In the genomic region with DNA sequence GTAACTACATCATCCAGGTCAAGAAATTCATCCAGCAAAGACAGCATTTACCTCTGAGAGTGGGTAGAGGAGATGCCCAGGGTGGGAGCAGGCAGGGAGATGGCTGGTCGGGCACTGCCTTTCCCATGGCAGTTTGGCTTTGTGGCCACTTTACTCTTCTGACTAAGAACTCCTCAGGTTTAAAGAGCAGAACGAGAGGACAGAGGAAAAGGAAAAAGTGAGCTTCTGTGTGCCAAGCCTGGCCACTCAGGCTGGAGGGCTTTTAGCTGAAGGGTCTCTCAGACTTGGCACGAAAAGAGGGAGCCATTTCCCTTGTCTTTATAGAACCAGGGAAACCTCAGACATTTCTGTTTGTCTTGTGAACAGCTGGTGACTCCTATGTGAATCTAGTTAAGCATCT, we compare ENCODE assay signal across 24 cellular contexts.
"Had no signal": no experiment of that assay in that cellular context is flagged by ENCODE, and none has a peak within 500 bp of the region (broad histone marks: within the 10 kb centered on the region; RNA-seq: fewer than 3 reads in every experiment).

No MANE protein-coding gene starts in this region.

- H3K36me3 Mint-ChIP-seq: activated naive CD4-positive, alpha-beta T cell treated with anti-CD3 and anti-CD28 coated beads, Interleukin-2, amount 50 U/mL, for 72 hours; brain; immature natural killer cell; natural killer cell treated with Interleukin-12 subunit alpha and Interleukin-12 subunit beta and Interleukin-15 and Interleukin-18, amount 100 ng/mL, for 72 hours had no signal

- H3K27ac ChIP-seq: foreskin keratinocyte, left ventricle myocardium inferior, neutrophil, ovary, prostate gland, tibial artery had no signal

- H3K4me3 Mint-ChIP-seq: activated CD4-positive, alpha-beta T cell treated with anti-CD3 and anti-CD28 coated beads, Interleukin-2, amount 10 ng/mL, durations not matched to agents 24 days and 14 days; activated T-cell treated with anti-CD3 and anti-CD28 coated beads, Interleukin-2, amount 50 U/mL, for 24 hours; activated T-helper 17 cell treated with anti-CD3 and anti-CD28 coated beads, Interleukin-2, amount 50 U/mL, for 72 hours; brain; dendritic cell treated with granulocyte-macrophage colony-stimulating factor and Interleukin-4, amounts not matched to agents 40 ng/mL and 50 ng/mL, for 4 days; immature natural killer cell; natural killer cell treated with Interleukin-12 subunit alpha and Interleukin-12 subunit beta and Interleukin-15 and Interleukin-18, amount 100 ng/mL, for 72 hours had no signal

- H3K36me3 ChIP-seq: left ventricle myocardium inferior, neutrophil, ovary, prostate gland, tibial artery had no signal

- H3K4me1 ChIP-seq: left ventricle myocardium inferior, prostate gland, tibial artery had no signal

- H3K27ac Mint-ChIP-seq: activated CD4-positive, alpha-beta T cell treated with anti-CD3 and anti-CD28 coated beads, Interleukin-2, amount 10 ng/mL, durations not matched to agents 24 days and 14 days; activated naive CD4-positive, alpha-beta T cell treated with anti-CD3 and anti-CD28 coated beads, Interleukin-2, amount 50 U/mL, for 72 hours; activated T-cell treated with anti-CD3 and anti-CD28 coated beads, Interleukin-2, amount 50 U/mL, for 24 hours; activated T-helper 17 cell treated with anti-CD3 and anti-CD28 coated beads, Interleukin-2, amount 50 U/mL, for 72 hours; dendritic cell treated with granulocyte-macrophage colony-stimulating factor and Interleukin-4, amounts not matched to agents 40 ng/mL and 50 ng/mL, for 4 days; immature natural killer cell; natural killer cell treated with Interleukin-12 subunit alpha and Interleukin-12 subunit beta and Interleukin-15 and Interleukin-18, amount 100 ng/mL, for 72 hours had no signal

- H3K4me3 ChIP-seq: left ventricle myocardium inferior, ovary, prostate gland, tibial artery had no signal

- DNase-seq: activated CD4-positive, alpha-beta T cell treated with anti-CD3 and anti-CD28 coated beads, Interleukin-2, amount 10 ng/mL, durations not matched to agents 24 days and 14 days; activated CD8-positive, alpha-beta memory T cell treated with anti-CD3 and anti-CD28 coated beads for 24 hours; activated CD8-positive, alpha-beta memory T cell treated with anti-CD3 and anti-CD28 coated beads, Interleukin-2, amount 50 U/mL, for 4 hours; activated T-cell treated with anti-CD3 and anti-CD28 coated beads, Interleukin-2, amount 50 U/mL, for 24 hours; aorta; effector CD8-positive, alpha-beta T cell; foreskin keratinocyte; immature natural killer cell; kidney glomerular epithelial cell; left ventricle myocardium inferior; mammary epithelial cell; midbrain; ovary; stimulated activated CD4-positive, alpha-beta T cell treated with anti-CD3 and anti-CD28 coated beads, Interleukin-2, amount 100 ng/mL, for 48 hours; stimulated activated naive CD4-positive, alpha-beta T cell; tibial artery had no signal

- H3K27me3 ChIP-seq: foreskin keratinocyte, neutrophil, ovary, tibial artery had no signal

- ATAC-seq: activated CD4-positive, CD25-positive, alpha-beta regulatory T cell treated with anti-CD3 and anti-CD28 coated beads, Interleukin-2, amount 50 U/mL, for 24 hours; activated naive CD4-positive, alpha-beta T cell treated with anti-CD3 and anti-CD28 coated beads, Interleukin-2, amount 50 U/mL, for 72 hours; activated T-helper 17 cell treated with anti-CD3 and anti-CD28 coated beads, Interleukin-2, amount 50 U/mL, for 72 hours; foreskin keratinocyte; natural killer cell treated with Interleukin-12 subunit alpha and Interleukin-12 subunit beta and Interleukin-15 and Interleukin-18, amount 100 ng/mL, for 72 hours had no signal

- H3K9me3 Mint-ChIP-seq: activated CD4-positive, alpha-beta T cell treated with anti-CD3 and anti-CD28 coated beads, Interleukin-2, amount 10 ng/mL, durations not matched to agents 24 days and 14 days; activated naive CD4-positive, alpha-beta T cell treated with anti-CD3 and anti-CD28 coated beads, Interleukin-2, amount 50 U/mL, for 72 hours; activated T-cell treated with anti-CD3 and anti-CD28 coated beads, Interleukin-2, amount 50 U/mL, for 24 hours; activated T-helper 17 cell treated with anti-CD3 and anti-CD28 coated beads, Interleukin-2, amount 50 U/mL, for 72 hours; dendritic cell treated with granulocyte-macrophage colony-stimulating factor and Interleukin-4, amounts not matched to agents 40 ng/mL and 50 ng/mL, for 4 days; natural killer cell treated with Interleukin-12 subunit alpha and Interleukin-12 subunit beta and Interleukin-15 and Interleukin-18, amount 100 ng/mL, for 72 hours had no signal

- H3K4me1 Mint-ChIP-seq: immature natural killer cell had no signal

- H3K9me3 ChIP-seq: left ventricle myocardium inferior, neutrophil, ovary, prostate gland, tibial artery had no signal
